1 cellular context compared by ENCODE assay signal in the genomic region with DNA sequence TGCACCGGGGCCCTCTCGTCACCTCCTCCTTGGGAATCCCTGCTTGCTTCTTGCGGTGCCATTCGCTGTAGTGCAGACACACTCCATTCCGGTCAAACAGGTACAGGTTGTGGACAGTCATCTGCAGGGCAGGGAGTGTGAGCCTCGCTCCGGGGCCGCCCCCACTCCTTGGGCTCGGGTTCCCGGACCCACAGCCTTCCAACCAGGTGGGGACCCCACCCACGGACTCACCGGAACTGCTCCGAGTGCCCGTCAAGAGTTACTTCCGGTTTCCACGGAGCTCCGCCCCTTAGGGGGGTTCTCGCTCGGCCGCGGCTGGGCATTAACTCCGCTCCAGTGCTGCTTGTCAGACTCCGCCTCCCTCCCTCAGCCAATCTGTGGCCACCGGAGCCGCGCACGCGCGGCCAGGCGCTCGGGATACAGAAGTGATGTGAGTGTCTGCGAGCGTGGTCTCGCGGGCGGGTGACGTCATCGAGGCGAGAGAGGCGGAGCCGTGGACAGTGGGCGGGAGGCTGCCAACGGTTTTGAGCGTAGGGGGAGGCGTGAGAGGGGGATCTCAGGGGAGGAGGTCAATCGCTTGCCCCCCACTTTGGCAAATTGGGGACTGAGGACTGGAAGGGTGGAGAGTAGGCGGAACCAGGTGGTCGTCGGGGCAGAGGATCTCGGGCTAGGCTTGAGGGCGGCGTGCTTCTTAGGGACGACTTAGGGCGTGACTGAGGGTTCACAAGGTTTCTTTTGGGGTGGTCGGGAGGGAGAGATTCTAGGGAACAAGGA.
TF ChIP-seq lines count a peak whose summit lies in the region.

A gene with protein sequence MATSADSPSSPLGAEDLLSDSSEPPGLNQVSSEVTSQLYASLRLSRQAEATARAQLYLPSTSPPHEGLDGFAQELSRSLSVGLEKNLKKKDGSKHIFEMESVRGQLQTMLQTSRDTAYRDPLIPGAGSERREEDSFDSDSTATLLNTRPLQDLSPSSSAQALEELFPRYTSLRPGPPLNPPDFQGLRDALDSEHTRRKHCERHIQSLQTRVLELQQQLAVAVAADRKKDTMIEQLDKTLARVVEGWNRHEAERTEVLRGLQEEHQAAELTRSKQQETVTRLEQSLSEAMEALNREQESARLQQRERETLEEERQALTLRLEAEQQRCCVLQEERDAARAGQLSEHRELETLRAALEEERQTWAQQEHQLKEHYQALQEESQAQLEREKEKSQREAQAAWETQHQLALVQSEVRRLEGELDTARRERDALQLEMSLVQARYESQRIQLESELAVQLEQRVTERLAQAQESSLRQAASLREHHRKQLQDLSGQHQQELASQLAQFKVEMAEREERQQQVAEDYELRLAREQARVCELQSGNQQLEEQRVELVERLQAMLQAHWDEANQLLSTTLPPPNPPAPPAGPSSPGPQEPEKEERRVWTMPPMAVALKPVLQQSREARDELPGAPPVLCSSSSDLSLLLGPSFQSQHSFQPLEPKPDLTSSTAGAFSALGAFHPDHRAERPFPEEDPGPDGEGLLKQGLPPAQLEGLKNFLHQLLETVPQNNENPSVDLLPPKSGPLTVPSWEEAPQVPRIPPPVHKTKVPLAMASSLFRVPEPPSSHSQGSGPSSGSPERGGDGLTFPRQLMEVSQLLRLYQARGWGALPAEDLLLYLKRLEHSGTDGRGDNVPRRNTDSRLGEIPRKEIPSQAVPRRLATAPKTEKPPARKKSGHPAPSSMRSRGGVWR (plus strand): TSS at position 498 of the 774 bp plus-strand sequence. CDS start 874 bp downstream, outside the sequence.
A gene with protein sequence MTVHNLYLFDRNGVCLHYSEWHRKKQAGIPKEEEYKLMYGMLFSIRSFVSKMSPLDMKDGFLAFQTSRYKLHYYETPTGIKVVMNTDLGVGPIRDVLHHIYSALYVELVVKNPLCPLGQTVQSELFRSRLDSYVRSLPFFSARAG (minus strand): TSS at position 238 of the 774 bp plus-strand sequence. CDS start 117 bp downstream, at position 121.

TF ChIP-seq in HepG2, 621 proteins besides CTCF, POLR2A, EP300 and RAD21 (continued from another document and continues in another):
- TF ChIP-seq, protein P1, sequence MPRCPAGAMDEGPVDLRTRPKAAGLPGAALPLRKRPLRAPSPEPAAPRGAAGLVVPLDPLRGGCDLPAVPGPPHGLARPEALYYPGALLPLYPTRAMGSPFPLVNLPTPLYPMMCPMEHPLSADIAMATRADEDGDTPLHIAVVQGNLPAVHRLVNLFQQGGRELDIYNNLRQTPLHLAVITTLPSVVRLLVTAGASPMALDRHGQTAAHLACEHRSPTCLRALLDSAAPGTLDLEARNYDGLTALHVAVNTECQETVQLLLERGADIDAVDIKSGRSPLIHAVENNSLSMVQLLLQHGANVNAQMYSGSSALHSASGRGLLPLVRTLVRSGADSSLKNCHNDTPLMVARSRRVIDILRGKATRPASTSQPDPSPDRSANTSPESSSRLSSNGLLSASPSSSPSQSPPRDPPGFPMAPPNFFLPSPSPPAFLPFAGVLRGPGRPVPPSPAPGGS (CRISPR knock-in tag; IDR thresholded peaks at IDR 0.05), result no peak; the same call in 1 of the 2 replicates
- TF ChIP-seq FOSL2 (CRISPR knock-in tag; IDR thresholded peaks at IDR 0.05), result peak; percentile 78
- peak; percentile 33; the same call in 1 of the 2 replicates for TF ChIP-seq ISL2 (CRISPR knock-in tag; IDR thresholded peaks at IDR 0.05)
- no peak for TF ChIP-seq NAIF1 (CRISPR knock-in tag; IDR thresholded peaks at IDR 0.05; ENCODE audit: borderline replicate concordance)
- TF ChIP-seq MEIS1 (CRISPR knock-in tag; IDR thresholded peaks at IDR 0.05; ENCODE audit: borderline replicate concordance), result peak; percentile 48; the same call in 1 of the 2 replicates
- no peak for TF ChIP-seq SATB2 (CRISPR knock-in tag; IDR thresholded peaks at IDR 0.05)
- TF ChIP-seq ZKSCAN1 (IDR thresholded peaks at IDR 0.05; ENCODE audit: low read length), result peak; percentile 53
- TF ChIP-seq SOX13 (IDR thresholded peaks at IDR 0.05), result no peak
- TF ChIP-seq SOX13 (CRISPR knock-in tag; conservative IDR thresholded peaks at IDR 0.05 in 1 of 2, IDR thresholded peaks at IDR 0.05 in 1 of 2), result 0 out of 4 replicates have a peak, but pooled peaks of 1 of the 2 experiments have one; percentile 8
- TF ChIP-seq, protein P2, sequence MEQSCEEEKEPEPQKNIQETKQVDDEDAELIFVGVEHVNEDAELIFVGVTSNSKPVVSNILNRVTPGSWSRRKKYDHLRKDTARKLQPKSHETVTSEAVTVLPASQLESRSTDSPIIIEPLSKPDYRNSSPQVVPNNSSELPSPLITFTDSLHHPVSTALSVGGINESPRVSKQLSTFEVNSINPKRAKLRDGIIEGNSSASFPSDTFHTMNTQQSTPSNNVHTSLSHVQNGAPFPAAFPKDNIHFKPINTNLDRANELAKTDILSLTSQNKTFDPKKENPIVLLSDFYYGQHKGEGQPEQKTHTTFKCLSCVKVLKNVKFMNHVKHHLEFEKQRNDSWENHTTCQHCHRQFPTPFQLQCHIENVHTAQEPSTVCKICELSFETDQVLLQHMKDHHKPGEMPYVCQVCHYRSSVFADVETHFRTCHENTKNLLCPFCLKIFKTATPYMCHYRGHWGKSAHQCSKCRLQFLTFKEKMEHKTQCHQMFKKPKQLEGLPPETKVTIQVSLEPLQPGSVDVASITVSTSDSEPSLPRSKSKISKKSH (CRISPR knock-in tag; IDR thresholded peaks at IDR 0.05; ENCODE audit: borderline replicate concordance), result peak; percentile 35; the same call in 1 of the 2 replicates
- TF ChIP-seq GTF3A (CRISPR knock-in tag; conservative IDR thresholded peaks at IDR 0.05), result 0 out of 2 replicates have a peak, but pooled peaks have one; percentile 55
- TF ChIP-seq NR2C2 (CRISPR knock-in tag; IDR thresholded peaks at IDR 0.05; ENCODE audit: borderline replicate concordance), result peak; percentile 88
- TF ChIP-seq, protein P3, sequence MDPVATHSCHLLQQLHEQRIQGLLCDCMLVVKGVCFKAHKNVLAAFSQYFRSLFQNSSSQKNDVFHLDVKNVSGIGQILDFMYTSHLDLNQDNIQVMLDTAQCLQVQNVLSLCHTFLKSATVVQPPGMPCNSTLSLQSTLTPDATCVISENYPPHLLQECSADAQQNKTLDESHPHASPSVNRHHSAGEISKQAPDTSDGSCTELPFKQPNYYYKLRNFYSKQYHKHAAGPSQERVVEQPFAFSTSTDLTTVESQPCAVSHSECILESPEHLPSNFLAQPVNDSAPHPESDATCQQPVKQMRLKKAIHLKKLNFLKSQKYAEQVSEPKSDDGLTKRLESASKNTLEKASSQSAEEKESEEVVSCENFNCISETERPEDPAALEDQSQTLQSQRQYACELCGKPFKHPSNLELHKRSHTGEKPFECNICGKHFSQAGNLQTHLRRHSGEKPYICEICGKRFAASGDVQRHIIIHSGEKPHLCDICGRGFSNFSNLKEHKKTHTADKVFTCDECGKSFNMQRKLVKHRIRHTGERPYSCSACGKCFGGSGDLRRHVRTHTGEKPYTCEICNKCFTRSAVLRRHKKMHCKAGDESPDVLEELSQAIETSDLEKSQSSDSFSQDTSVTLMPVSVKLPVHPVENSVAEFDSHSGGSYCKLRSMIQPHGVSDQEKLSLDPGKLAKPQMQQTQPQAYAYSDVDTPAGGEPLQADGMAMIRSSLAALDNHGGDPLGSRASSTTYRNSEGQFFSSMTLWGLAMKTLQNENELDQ (CRISPR knock-in tag; IDR thresholded peaks at IDR 0.05; ENCODE audit: borderline replicate concordance), result no peak
- TF ChIP-seq SMAD1 (CRISPR knock-in tag; IDR thresholded peaks at IDR 0.05; ENCODE audit: borderline replicate concordance, low read depth), result 0 out of 2 replicates have a peak, but pooled peaks have one; percentile 72
- TF ChIP-seq TEAD3 (CRISPR knock-in tag; optimal IDR thresholded peaks at IDR 0.05; ENCODE audit: borderline replicate concordance), result peak; percentile 23
- TF ChIP-seq MXD4 (CRISPR knock-in tag; IDR thresholded peaks at IDR 0.05), result no peak
- 0 out of 2 replicates have a peak, but pooled peaks have one; percentile 59 for TF ChIP-seq ZFP82 (CRISPR knock-in tag; IDR thresholded peaks at IDR 0.05; ENCODE audit: borderline replicate concordance)
- TF ChIP-seq TBX2 (CRISPR knock-in tag; IDR thresholded peaks at IDR 0.05; ENCODE audit: borderline replicate concordance), result 0 out of 2 replicates have a peak, but pooled peaks have one; percentile 37
- TF ChIP-seq ZNF343 (CRISPR knock-in tag; IDR thresholded peaks at IDR 0.05), result 0 out of 2 replicates have a peak, but pooled peaks have one; percentile 53
- peak; percentile 87 for TF ChIP-seq ATF1 (CRISPR knock-in tag; IDR thresholded peaks at IDR 0.05)
- peak; percentile 59; the same call in 1 of the 2 replicates for TF ChIP-seq ZNF777 (CRISPR knock-in tag; IDR thresholded peaks at IDR 0.05)
- TF ChIP-seq, protein P4, sequence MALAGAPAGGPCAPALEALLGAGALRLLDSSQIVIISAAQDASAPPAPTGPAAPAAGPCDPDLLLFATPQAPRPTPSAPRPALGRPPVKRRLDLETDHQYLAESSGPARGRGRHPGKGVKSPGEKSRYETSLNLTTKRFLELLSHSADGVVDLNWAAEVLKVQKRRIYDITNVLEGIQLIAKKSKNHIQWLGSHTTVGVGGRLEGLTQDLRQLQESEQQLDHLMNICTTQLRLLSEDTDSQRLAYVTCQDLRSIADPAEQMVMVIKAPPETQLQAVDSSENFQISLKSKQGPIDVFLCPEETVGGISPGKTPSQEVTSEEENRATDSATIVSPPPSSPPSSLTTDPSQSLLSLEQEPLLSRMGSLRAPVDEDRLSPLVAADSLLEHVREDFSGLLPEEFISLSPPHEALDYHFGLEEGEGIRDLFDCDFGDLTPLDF (CRISPR knock-in tag; IDR thresholded peaks at IDR 0.05), result 0 out of 2 replicates have a peak, but pooled peaks have one; percentile 62
- peak; percentile 38; the same call in 1 of the 2 replicates for TF ChIP-seq ZNF772 (CRISPR knock-in tag; IDR thresholded peaks at IDR 0.05)
- TF ChIP-seq NFATC3 (CRISPR knock-in tag; IDR thresholded peaks at IDR 0.05), result no peak
- TF ChIP-seq PHF20 (CRISPR knock-in tag; IDR thresholded peaks at IDR 0.05), result peak; percentile 86
- peak; percentile 37; the same call in 1 of the 2 replicates for TF ChIP-seq ZBTB8A (CRISPR knock-in tag; IDR thresholded peaks at IDR 0.05; ENCODE audit: borderline replicate concordance, low read depth)
- 0 out of 2 replicates have a peak, but pooled peaks have one; percentile 29 for TF ChIP-seq ZNF614 (CRISPR knock-in tag; IDR thresholded peaks at IDR 0.05; ENCODE audit: borderline replicate concordance)
- no peak; the same call in 1 of the 2 replicates for TF ChIP-seq ARID2 (CRISPR knock-in tag; IDR thresholded peaks at IDR 0.05; ENCODE audit: borderline replicate concordance)
- TF ChIP-seq XBP1 (CRISPR knock-in tag; IDR thresholded peaks at IDR 0.05), result 0 out of 2 replicates have a peak, but pooled peaks have one; percentile 29
- TF ChIP-seq SOX6 (IDR thresholded peaks at IDR 0.05), result no peak
- TF ChIP-seq SOX6 (CRISPR knock-in tag; IDR thresholded peaks at IDR 0.05), result 0 out of 2 replicates have a peak, but pooled peaks have one; percentile 20
- TF ChIP-seq, protein P5, sequence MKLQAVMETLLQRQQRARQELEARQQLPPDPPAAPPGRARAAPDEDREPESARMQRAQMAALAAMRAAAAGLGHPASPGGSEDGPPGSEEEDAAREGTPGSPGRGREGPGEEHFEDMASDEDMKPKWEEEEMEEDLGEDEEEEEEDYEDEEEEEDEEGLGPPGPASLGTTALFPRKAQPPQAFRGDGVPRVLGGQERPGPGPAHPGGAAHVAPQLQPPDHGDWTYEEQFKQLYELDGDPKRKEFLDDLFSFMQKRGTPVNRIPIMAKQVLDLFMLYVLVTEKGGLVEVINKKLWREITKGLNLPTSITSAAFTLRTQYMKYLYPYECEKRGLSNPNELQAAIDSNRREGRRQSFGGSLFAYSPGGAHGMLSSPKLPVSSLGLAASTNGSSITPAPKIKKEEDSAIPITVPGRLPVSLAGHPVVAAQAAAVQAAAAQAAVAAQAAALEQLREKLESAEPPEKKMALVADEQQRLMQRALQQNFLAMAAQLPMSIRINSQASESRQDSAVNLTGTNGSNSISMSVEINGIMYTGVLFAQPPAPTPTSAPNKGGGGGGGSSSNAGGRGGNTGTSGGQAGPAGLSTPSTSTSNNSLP (IDR thresholded peaks at IDR 0.05; ENCODE audit: low read depth, low read length), result no peak
- TF ChIP-seq ZNF224 (CRISPR knock-in tag; IDR thresholded peaks at IDR 0.05), result peak; percentile 65; the same call in 1 of the 2 replicates
- TF ChIP-seq, protein P6, sequence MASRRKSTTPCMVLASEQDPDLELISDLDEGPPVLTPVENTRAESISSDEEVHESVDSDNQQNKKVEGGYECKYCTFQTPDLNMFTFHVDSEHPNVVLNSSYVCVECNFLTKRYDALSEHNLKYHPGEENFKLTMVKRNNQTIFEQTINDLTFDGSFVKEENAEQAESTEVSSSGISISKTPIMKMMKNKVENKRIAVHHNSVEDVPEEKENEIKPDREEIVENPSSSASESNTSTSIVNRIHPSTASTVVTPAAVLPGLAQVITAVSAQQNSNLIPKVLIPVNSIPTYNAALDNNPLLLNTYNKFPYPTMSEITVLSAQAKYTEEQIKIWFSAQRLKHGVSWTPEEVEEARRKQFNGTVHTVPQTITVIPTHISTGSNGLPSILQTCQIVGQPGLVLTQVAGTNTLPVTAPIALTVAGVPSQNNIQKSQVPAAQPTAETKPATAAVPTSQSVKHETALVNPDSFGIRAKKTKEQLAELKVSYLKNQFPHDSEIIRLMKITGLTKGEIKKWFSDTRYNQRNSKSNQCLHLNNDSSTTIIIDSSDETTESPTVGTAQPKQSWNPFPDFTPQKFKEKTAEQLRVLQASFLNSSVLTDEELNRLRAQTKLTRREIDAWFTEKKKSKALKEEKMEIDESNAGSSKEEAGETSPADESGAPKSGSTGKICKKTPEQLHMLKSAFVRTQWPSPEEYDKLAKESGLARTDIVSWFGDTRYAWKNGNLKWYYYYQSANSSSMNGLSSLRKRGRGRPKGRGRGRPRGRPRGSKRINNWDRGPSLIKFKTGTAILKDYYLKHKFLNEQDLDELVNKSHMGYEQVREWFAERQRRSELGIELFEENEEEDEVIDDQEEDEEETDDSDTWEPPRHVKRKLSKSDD (CRISPR knock-in tag; IDR thresholded peaks at IDR 0.05; ENCODE audit: low read depth), result no peak
- TF ChIP-seq GATAD1 (CRISPR knock-in tag; IDR thresholded peaks at IDR 0.05), result peak; percentile 86
- 0 out of 2 replicates have a peak, but pooled peaks have one; percentile 69 for TF ChIP-seq ZNF207 (IDR thresholded peaks at IDR 0.05; ENCODE audit: borderline replicate concordance)
- TF ChIP-seq, protein P7, sequence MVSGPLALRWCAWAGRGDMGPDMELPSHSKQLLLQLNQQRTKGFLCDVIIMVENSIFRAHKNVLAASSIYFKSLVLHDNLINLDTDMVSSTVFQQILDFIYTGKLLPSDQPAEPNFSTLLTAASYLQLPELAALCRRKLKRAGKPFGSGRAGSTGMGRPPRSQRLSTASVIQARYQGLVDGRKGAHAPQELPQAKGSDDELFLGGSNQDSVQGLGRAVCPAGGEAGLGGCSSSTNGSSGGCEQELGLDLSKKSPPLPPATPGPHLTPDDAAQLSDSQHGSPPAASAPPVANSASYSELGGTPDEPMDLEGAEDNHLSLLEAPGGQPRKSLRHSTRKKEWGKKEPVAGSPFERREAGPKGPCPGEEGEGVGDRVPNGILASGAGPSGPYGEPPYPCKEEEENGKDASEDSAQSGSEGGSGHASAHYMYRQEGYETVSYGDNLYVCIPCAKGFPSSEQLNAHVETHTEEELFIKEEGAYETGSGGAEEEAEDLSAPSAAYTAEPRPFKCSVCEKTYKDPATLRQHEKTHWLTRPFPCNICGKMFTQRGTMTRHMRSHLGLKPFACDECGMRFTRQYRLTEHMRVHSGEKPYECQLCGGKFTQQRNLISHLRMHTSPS (CRISPR knock-in tag; IDR thresholded peaks at IDR 0.05; ENCODE audit: low read depth), result no peak
